In genomic region chr11:29432719-29433325, GRCh38 we compare ENCODE assay signal across 9 cellular contexts.
DNase-seq lines count a peak whose midpoint lies in the region; ATAC-seq and TF ChIP-seq lines count a peak whose summit lies in the region.
"Had no signal": no experiment of that assay in that cellular context is flagged by ENCODE, and none has a peak within 500 bp of the region (broad histone marks: within the 10 kb centered on the region; RNA-seq: fewer than 3 reads in every experiment).

No MANE protein-coding gene starts in this region.

- H3K4me3 Mint-ChIP-seq in endodermal cell, result no peak overlapping the region
- H3K4me3 Mint-ChIP-seq: CD4-positive, CD25-positive, alpha-beta regulatory T cell had no signal

- TF ChIP-seq CTCF in endodermal cell (conservative IDR thresholded peaks at IDR 0.05), result peak; percentile 79

- H3K36me3 Mint-ChIP-seq in endodermal cell (ENCODE audit: low read depth), result no peaks in the 10 kb centered on the region
- H3K36me3 Mint-ChIP-seq: CD4-positive, CD25-positive, alpha-beta regulatory T cell had no signal

- no peaks in the 10 kb centered on the region for H3K27me3 Mint-ChIP-seq in endodermal cell (ENCODE audit: insufficient read depth)
- H3K27me3 Mint-ChIP-seq: CD4-positive, CD25-positive, alpha-beta regulatory T cell had no signal

- H3K4me1 Mint-ChIP-seq in endodermal cell, result no peaks in the 10 kb centered on the region

- no peak overlapping the region for H3K27ac ChIP-seq in endodermal cell (ENCODE audit: low read depth, low read length)

- H3K9me3 Mint-ChIP-seq in endodermal cell, result peaks cover 10% of the 10 kb centered on the region

- H3K4me3 ChIP-seq in endodermal cell (ENCODE audit: low read length), result no peak overlapping the region

- no peak overlapping the region for H3K27ac Mint-ChIP-seq in endodermal cell
- H3K27ac Mint-ChIP-seq: CD4-positive, CD25-positive, alpha-beta regulatory T cell had no signal

- H3K9me3 ChIP-seq in endodermal cell (ENCODE audit: control insufficient read depth, low read length), result peaks cover 7% of the 10 kb centered on the region

- 57% methylated on average over 3 of the region's 3 CpGs; no CpG with 5 or more reads in 1 of the 2 experiments for WGBS in endodermal cell (ENCODE audit: insufficient coverage in 1 of 2, insufficient read length in 1 of 2), 2 experiments

- H3K36me3 ChIP-seq in endodermal cell (ENCODE audit: control insufficient read depth, insufficient read depth, low read length), result no peaks in the 10 kb centered on the region

- no peak overlapping the region for H3K9ac ChIP-seq in endodermal cell (ENCODE audit: extremely low read depth, low read length, poor library complexity, severe bottlenecking)

- no peaks in the 10 kb centered on the region for H3K27me3 ChIP-seq in endodermal cell (ENCODE audit: control insufficient read depth, insufficient read depth, low read length, poor library complexity, severe bottlenecking)

- H3K4me1 ChIP-seq in endodermal cell (ENCODE audit: control insufficient read depth, insufficient read depth, low read length), result no peaks in the 10 kb centered on the region

- peak; percentile 3 for DNase-seq in NCI-H1092 treated with DMSO at 0.1 percent for 48 hours (lab: John Stamatoyannopoulos, UW)
- no peak for DNase-seq in NCI-H1092 (lab: John Stamatoyannopoulos, UW)
- peak; percentile 7 to 42 for DNase-seq in NCI-H2081 (lab: John Stamatoyannopoulos, UW)
- DNase-seq in endodermal cell, result no peak
- DNase-seq in renal cortical epithelial cell (ENCODE audit: low read depth), result peak; percentile 18
- DNase-seq in stimulated activated CD4-positive, alpha-beta T cell treated with anti-CD3 and anti-CD28 coated beads, Interleukin-2, amount 100 ng/mL, for 48 hours, result no peak
- DNase-seq in occipital lobe (lab: John Stamatoyannopoulos, UW), result no peak
- DNase-seq: CD4-positive, CD25-positive, alpha-beta regulatory T cell had no signal

- ATAC-seq in GM18867 (IDR thresholded peaks at IDR 0.05; ENCODE audit: unreplicated experiment), result no peak

Comparison
In these comparisons a context has a peak if more than half of its experiments do, and no peak if none do; other contexts are left out.
1. DNase-seq: peak in NCI-H1092 treated with DMSO at 0.1 percent for 48 hours (single experiment), NCI-H2081 (2 of 2) and renal cortical epithelial cell (single experiment); none in NCI-H1092 (single experiment), endodermal cell (single experiment), stimulated activated CD4-positive, alpha-beta T cell treated with anti-CD3 and anti-CD28 coated beads, Interleukin-2, amount 100 ng/mL, for 48 hours (0 of 2) and occipital lobe (single experiment).